Comparison of ENCODE assay signal across 16 cellular contexts in genomic region chr16:53849994-53850393, GRCh38.
A peak's percentile ranks its signal among the peaks of the same experiment; 100 is the strongest.
DNase-seq lines count a peak whose midpoint lies in the region; ATAC-seq, FAIRE-seq and TF ChIP-seq lines count a peak whose summit lies in the region.
"Had no signal": no experiment of that assay in that cellular context is flagged by ENCODE, and none has a peak within 500 bp of the region (broad histone marks: within the 10 kb centered on the region; RNA-seq: fewer than 3 reads in every experiment).

No MANE protein-coding gene starts in this region.

- H3K9me3 ChIP-seq in HepG2 (ENCODE audit: low read length) (no peaks in the 10 kb centered on the region), right lobe of liver (no peaks in the 10 kb centered on the region), KOPT-K1 (ENCODE audit: insufficient read depth, low read length, poor library complexity, severe bottlenecking) (no peaks in the 10 kb centered on the region)
- H3K9me3 ChIP-seq: SJSA1 had no signal

- H3K27me3 ChIP-seq in HepG2 (ENCODE audit: control insufficient read depth in 1 of 2, insufficient read depth in 2 of 2, low read length in 2 of 2): no peaks in the 10 kb centered on the region
- H3K27me3 ChIP-seq in right lobe of liver: no peaks in the 10 kb centered on the region
- H3K27me3 ChIP-seq: SJSA1 had no signal

- H3K27ac ChIP-seq in HepG2 (ENCODE audit: extremely low read length, insufficient read depth, low read length) (peak overlapping the region; percentile 69), right lobe of liver (no peak overlapping the region), KOPT-K1 (ENCODE audit: low read depth, low read length, poor library complexity, severe bottlenecking) (peak overlapping the region; percentile 44)
- H3K27ac ChIP-seq: C4-2B, SJSA1 had no signal

- no peak for TF ChIP-seq EP300 in HepG2 (IDR thresholded peaks at IDR 0.05; ENCODE audit: low read depth in 2 of 2, low read length in 2 of 2)
- TF ChIP-seq EP300 in HepG2 (CRISPR knock-in tag; IDR thresholded peaks at IDR 0.05; ENCODE audit: borderline replicate concordance): no peak

- intact Hi-C loops in HepG2 (cut with micrococcal nuclease; ENCODE audit: unreplicated experiment) (no loop called here), right lobe of liver (cut with DNase I) (no loop called here)

- CTCF ChIA-PET in HepG2 (lab: Yijun Ruan, JAX; ENCODE audit: low intra/inter-chr PET ratio, low total read pairs): no interaction called here

- no peak for TF ChIP-seq CTCF in HepG2 (CRISPR knock-in tag; IDR thresholded peaks at IDR 0.05)
- TF ChIP-seq CTCF in right lobe of liver (IDR thresholded peaks at IDR 0.05): no peak

- no peak overlapping the region for H2AFZ ChIP-seq in HepG2 (ENCODE audit: low read length)

- TF ChIP-seq RAD21 in HepG2 (CRISPR knock-in tag; IDR thresholded peaks at IDR 0.05): no peak

- DNase-seq in HepG2 (ENCODE audit: low spot score) (no peak), right lobe of liver (no peak), NCI-H69 (lab: John Stamatoyannopoulos, UW) (peak; percentile 19), HCEC 1CT (no peak)
- DNase-seq: DMS79, NCI-H187, NCI-H2107, NCI-H446 treated with DMSO at 0.1 percent for 48 hours, NCI-H748 treated with DMSO at 0.1 percent for 48 hours, T-helper 17 cell had no signal

- H4K20me1 ChIP-seq in HepG2 (ENCODE audit: insufficient read depth, low read length): no peaks in the 10 kb centered on the region

- in situ Hi-C loops in HepG2 (cut with HindIII; ENCODE audit: extremely low pct_ligation_motif_present, low pct_unique_long_range_greater_than_20kb): no loop called here

- POLR2A ChIA-PET in HepG2 (lab: Yijun Ruan, JAX): no interaction called here

- ATAC-seq in HepG2: no peak
- no peak for ATAC-seq in right lobe of liver
- no peak for ATAC-seq in HG02870 (IDR thresholded peaks at IDR 0.05; ENCODE audit: unreplicated experiment)
- no peak for ATAC-seq in HG02759 (IDR thresholded peaks at IDR 0.05; ENCODE audit: unreplicated experiment)
- ATAC-seq: T-helper 17 cell had no signal

- no TSS peak for BruUV-seq in HepG2 (replicated peaks; lab: Mats Ljungman, UMichigan)

- H3K4me1 ChIP-seq in HepG2 (ENCODE audit: insufficient read depth, low read length) (peaks cover 36% of the 10 kb centered on the region), right lobe of liver (peaks cover 0 to 12% (median 0%) of the 10 kb centered on the region in 4 donors)
- H3K4me1 ChIP-seq: SJSA1 had no signal

- no peak overlapping the region for H3K4me2 ChIP-seq in HepG2 (ENCODE audit: low read depth, low read length)

- no peak for TF ChIP-seq POLR2A in HepG2 (IDR thresholded peaks at IDR 0.05; ENCODE audit: insufficient read depth in 1 of 2, low read depth in 2 of 2, low read length in 2 of 2)
- TF ChIP-seq POLR2A in right lobe of liver (IDR thresholded peaks at IDR 0.05): no peak

- H3K36me3 ChIP-seq in HepG2 (replicated peaks in 1 of 2; ENCODE audit: control insufficient read depth in 1 of 2, insufficient read depth in 2 of 2, low read length in 2 of 2) (no peaks in the 10 kb centered on the region), right lobe of liver (no peaks in the 10 kb centered on the region), KOPT-K1 (ENCODE audit: insufficient read depth, low read length) (no peaks in the 10 kb centered on the region; the same call in 1 of the 2 replicates)

- no peak overlapping the region for H3K4me3 ChIP-seq in HepG2 (replicated peaks in 1 of 3; ENCODE audit: insufficient read depth in 1 of 3, low read depth in 2 of 3, low read length in 3 of 3)
- no peak overlapping the region for H3K4me3 ChIP-seq in right lobe of liver
- H3K4me3 ChIP-seq: SJSA1 had no signal

- FAIRE-seq in HepG2 (lab: Jason Lieb, UNC): no peak
- FAIRE-seq: HTR-8/SVneo had no signal

- no peaks in the 10 kb centered on the region for H3K79me2 ChIP-seq in HepG2 (ENCODE audit: insufficient read depth, low read length)

- WGBS in HepG2 (ENCODE audit: low lambda C conversion rate): 98% methylated on average over 1 of the region's 1 CpG
- WGBS in right lobe of liver (ENCODE audit: insufficient coverage, low coverage, low lambda C conversion rate, missing lambda C conversion rate): 56% methylated on average over 1 of the region's 1 CpG

- no peak overlapping the region for H3K9ac ChIP-seq in HepG2 (ENCODE audit: insufficient read depth, low read depth, low read length)

TF ChIP-seq in HepG2, 621 proteins besides CTCF, POLR2A, EP300 and RAD21:
- no peak for TF ChIP-seq ZNF670 (CRISPR knock-in tag; IDR thresholded peaks at IDR 0.05; ENCODE audit: borderline replicate concordance)
- TF ChIP-seq RBFOX2 (IDR thresholded peaks at IDR 0.05; ENCODE audit: low read depth, low read length): no peak
- TF ChIP-seq ZNF263 (CRISPR knock-in tag; IDR thresholded peaks at IDR 0.05): no peak
- no peak for TF ChIP-seq MAZ (IDR thresholded peaks at IDR 0.05; ENCODE audit: borderline replicate concordance, low read depth, low read length)
- TF ChIP-seq MAZ (CRISPR knock-in tag; IDR thresholded peaks at IDR 0.05; ENCODE audit: low read depth): no peak
- TF ChIP-seq CBFB (CRISPR knock-in tag; IDR thresholded peaks at IDR 0.05): no peak
- TF ChIP-seq ZIK1 (CRISPR knock-in tag; IDR thresholded peaks at IDR 0.05; ENCODE audit: borderline replicate concordance, low read depth): no peak
- no peak for TF ChIP-seq MED8 (CRISPR knock-in tag; IDR thresholded peaks at IDR 0.05; ENCODE audit: insufficient replicate concordance)
- no peak for TF ChIP-seq ZNF530 (CRISPR knock-in tag; IDR thresholded peaks at IDR 0.05; ENCODE audit: low read depth)
- no peak for TF ChIP-seq THRA (CRISPR knock-in tag; IDR thresholded peaks at IDR 0.05; ENCODE audit: borderline replicate concordance)
- no peak for TF ChIP-seq ISX (CRISPR knock-in tag; conservative IDR thresholded peaks at IDR 0.05)

Comparison
In these comparisons a context has a peak if more than half of its experiments do, and no peak if none do; other contexts are left out.
1. H3K27ac ChIP-seq: peak in HepG2 (single experiment) and KOPT-K1 (single experiment); none in right lobe of liver (0 of 3).